ENCODE assay signal across 1 cellular context in the genomic region with DNA sequence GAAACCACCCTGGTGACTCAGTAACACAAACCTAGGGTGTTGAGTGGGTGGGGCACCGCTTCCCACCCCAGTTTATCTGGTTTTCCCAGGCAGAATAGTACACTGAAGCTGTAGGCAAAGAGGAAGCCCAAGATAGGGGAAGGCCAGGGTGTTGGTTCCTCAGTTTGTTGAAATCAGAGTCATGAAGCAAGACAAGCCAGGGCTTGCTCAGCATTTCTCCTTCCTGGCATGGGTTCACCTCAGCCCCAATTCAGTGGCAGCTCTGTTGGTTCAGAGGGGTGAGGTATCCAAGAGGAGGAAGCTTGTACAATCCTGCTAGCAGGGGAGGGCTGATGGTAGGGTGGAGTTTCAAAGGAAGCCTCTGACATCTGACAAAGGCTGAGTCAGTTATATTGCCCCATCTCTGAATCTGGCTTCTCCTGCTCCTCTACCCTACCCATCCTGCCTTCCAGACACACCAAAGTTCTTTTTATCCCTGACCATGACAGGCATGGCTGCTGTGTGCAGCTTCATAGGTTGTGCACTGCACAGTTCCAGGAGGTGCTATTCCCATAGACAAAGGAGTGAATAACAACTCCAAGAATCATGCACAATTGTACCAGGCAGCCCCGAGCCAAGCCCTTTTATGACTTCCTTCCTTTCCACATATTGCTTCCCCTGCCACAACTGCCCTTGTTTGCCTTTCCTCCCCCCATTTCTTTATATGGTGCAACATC.
A peak's percentile ranks its signal among the peaks of the same experiment; 100 is the strongest.
TF ChIP-seq lines count a peak whose summit lies in the region.

No MANE protein-coding gene starts in this region.

TF ChIP-seq in K562, 482 proteins besides CTCF, POLR2A, EP300 and RAD21 (continued from another document):
- peak; percentile 66 for TF ChIP-seq CBFA2T3 (IDR thresholded peaks at IDR 0.05)
- TF ChIP-seq, protein P1, sequence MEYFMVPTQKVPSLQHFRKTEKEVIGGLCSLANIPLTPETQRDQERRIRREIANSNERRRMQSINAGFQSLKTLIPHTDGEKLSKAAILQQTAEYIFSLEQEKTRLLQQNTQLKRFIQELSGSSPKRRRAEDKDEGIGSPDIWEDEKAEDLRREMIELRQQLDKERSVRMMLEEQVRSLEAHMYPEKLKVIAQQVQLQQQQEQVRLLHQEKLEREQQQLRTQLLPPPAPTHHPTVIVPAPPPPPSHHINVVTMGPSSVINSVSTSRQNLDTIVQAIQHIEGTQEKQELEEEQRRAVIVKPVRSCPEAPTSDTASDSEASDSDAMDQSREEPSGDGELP (CRISPR knock-in tag; IDR thresholded peaks at IDR 0.05; ENCODE audit: borderline replicate concordance) = no peak
- TF ChIP-seq GTF2B (IDR thresholded peaks at IDR 0.05; ENCODE audit: extremely low read depth, insufficient read length) = no peak
- 0 out of 2 replicates have a peak, but pooled peaks have one; percentile 28 for TF ChIP-seq FOSL1 (tag; conservative IDR thresholded peaks at IDR 0.05)
- TF ChIP-seq C11orf30 (IDR thresholded peaks at IDR 0.05; ENCODE audit: low read depth) = peak; percentile 68
- TF ChIP-seq EGR1 (conservative IDR thresholded peaks at IDR 0.05) = peak; percentile 52
- TF ChIP-seq HMG20A (CRISPR knock-in tag; conservative IDR thresholded peaks at IDR 0.05) = no peak
- TF ChIP-seq SPI1 (IDR thresholded peaks at IDR 0.05; ENCODE audit: borderline replicate concordance, low read depth, low read length) = peak; percentile 64; the same call in 1 of the 2 replicates
- peak; percentile 52; the same call in 1 of the 2 replicates for TF ChIP-seq CEBPB (tag; IDR thresholded peaks at IDR 0.05)
- TF ChIP-seq MAFG (tag; conservative IDR thresholded peaks at IDR 0.05) = peak; percentile 33; the same call in 1 of the 2 replicates
- TF ChIP-seq ARID1B (IDR thresholded peaks at IDR 0.05) = peak; percentile 37; the same call in 1 of the 2 replicates
- TF ChIP-seq TCF3 (CRISPR knock-in tag; IDR thresholded peaks at IDR 0.05) = peak; percentile 56; the same call in 1 of the 2 replicates
- no peak for TF ChIP-seq CEBPG (CRISPR knock-in tag; IDR thresholded peaks at IDR 0.05)
- peak; percentile 15 to 50; a peak in 1 of 4 replicates for TF ChIP-seq CEBPG (tag; conservative IDR thresholded peaks at IDR 0.05 in 1 of 2, IDR thresholded peaks at IDR 0.05 in 1 of 2)
- no peak for TF ChIP-seq WHSC1 (IDR thresholded peaks at IDR 0.05; ENCODE audit: low read length)
- TF ChIP-seq CBFA2T2 (conservative IDR thresholded peaks at IDR 0.05) = peak; percentile 27; the same call in 1 of the 2 replicates
